ENCODE assay signal across 17 cellular contexts in the genomic region with DNA sequence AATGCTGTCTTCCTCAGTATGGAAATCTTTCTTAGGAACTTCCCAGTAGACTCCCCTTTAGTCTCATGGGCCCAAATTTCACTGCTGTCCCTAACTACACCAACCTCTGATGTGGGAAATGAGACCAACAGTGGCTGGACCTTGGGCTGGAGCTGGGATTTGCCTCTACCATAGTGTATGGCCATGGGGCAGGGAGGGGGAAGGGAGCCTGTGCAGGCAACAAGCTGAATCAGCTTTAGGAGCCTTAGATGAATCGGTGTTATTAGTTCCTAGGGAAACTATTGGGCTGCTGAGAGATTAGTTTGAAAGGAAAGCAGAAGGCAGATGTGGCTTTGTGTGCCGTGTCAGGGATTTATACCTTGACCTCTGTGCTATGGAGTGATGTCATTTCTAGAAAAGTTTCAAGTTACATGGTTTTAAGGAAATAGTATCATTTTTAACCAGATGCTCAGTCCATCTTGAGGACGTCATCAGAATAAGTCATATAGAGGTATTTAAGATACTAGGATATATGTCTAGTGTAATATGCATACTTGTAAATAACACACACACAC. TPM values are rescaled to one million over a fixed set of nuclear protein-coding genes. Genes with fewer than 3 reads are reported as not detected.
DNase-seq lines count a peak whose midpoint lies in the region; ATAC-seq and TF ChIP-seq lines count a peak whose summit lies in the region.
"Had no signal": no experiment of that assay in that cellular context is flagged by ENCODE, and none has a peak within 500 bp of the region (broad histone marks: within the 10 kb centered on the region; RNA-seq: fewer than 3 reads in every experiment).

No MANE protein-coding gene starts in this region.

- H3K9me3 ChIP-seq in OCI-LY3 (ENCODE audit: insufficient read depth, low read length) (0 out of 2 replicates have a peak, but pooled peaks cover 4% of the 10 kb centered on the region), PC-9 (ENCODE audit: insufficient read depth, low read depth) (no peaks in the 10 kb centered on the region)
- H3K9me3 ChIP-seq: SJSA1 had no signal

- H3K4me2 ChIP-seq in OCI-LY3 (ENCODE audit: low read length) (peak overlapping the region; percentile 17; the same call in 1 of the 2 replicates), PC-9 (no peak overlapping the region)

- TF ChIP-seq CTCF in OCI-LY3 (IDR thresholded peaks at IDR 0.05; ENCODE audit: low read depth, low read length) (no peak), endothelial cell (IDR thresholded peaks at IDR 0.05; ENCODE audit: unreplicated experiment) (no peak), nephron progenitor cell (IDR thresholded peaks at IDR 0.05) (no peak), PC-9 (conservative IDR thresholded peaks at IDR 0.05) (no peak), Calu3 (IDR thresholded peaks at IDR 0.05; ENCODE audit: unreplicated experiment) (no peak)
- no peak for TF ChIP-seq CTCF in activated CD8-positive, alpha-beta T cell treated with anti-CD3 and anti-CD28 coated beads for 36 hours (IDR thresholded peaks at IDR 0.05)

- peaks cover 17% of the 10 kb centered on the region for H3K4me1 ChIP-seq in OCI-LY3 (ENCODE audit: low read length)
- no peaks in the 10 kb centered on the region for H3K4me1 ChIP-seq in PC-9 (replicated peaks; ENCODE audit: insufficient read depth)
- H3K4me1 ChIP-seq: SJSA1 had no signal

- H3K27me3 Mint-ChIP-seq in endothelial cell (ENCODE audit: unreplicated experiment) (no peaks in the 10 kb centered on the region), nephron progenitor cell (ENCODE audit: low read depth, poor library complexity) (peaks cover 4% of the 10 kb centered on the region), Calu3 (ENCODE audit: unreplicated experiment) (no peaks in the 10 kb centered on the region)
- H3K27me3 Mint-ChIP-seq in activated CD8-positive, alpha-beta T cell treated with anti-CD3 and anti-CD28 coated beads for 36 hours = peaks cover 4% of the 10 kb centered on the region

- H3K27ac ChIP-seq in OCI-LY3 (ENCODE audit: low read length) = no peak overlapping the region
- no peak overlapping the region for H3K27ac ChIP-seq in PC-9
- H3K27ac ChIP-seq: SJSA1 had no signal

- H3K9ac ChIP-seq in OCI-LY3 (ENCODE audit: low read length) = no peak overlapping the region

- no peaks in the 10 kb centered on the region for H3K79me2 ChIP-seq in OCI-LY3 (ENCODE audit: low read length)
- H3K79me2 ChIP-seq in PC-9 (ENCODE audit: low read depth) = no peaks in the 10 kb centered on the region

- H3K4me3 Mint-ChIP-seq in endothelial cell (ENCODE audit: unreplicated experiment) = no peak overlapping the region
- H3K4me3 Mint-ChIP-seq in nephron progenitor cell = no peak overlapping the region
- no peak overlapping the region for H3K4me3 Mint-ChIP-seq in activated CD8-positive, alpha-beta T cell treated with anti-CD3 and anti-CD28 coated beads for 36 hours
- no peak overlapping the region for H3K4me3 Mint-ChIP-seq in Calu3 (ENCODE audit: low read depth, unreplicated experiment)
- H3K4me3 Mint-ChIP-seq: activated naive CD8-positive, alpha-beta T cell treated with anti-CD3 and anti-CD28 coated beads, Interleukin-2, amount 50 U/mL, for 24 hours; CD4-positive, alpha-beta memory T cell; mesothelial cell of epicardium; stimulated activated memory B cell treated with anti-CD40 and anti-IgM and Interleukin-4, amounts not matched to agents 10 μg/mL and 1 μg/mL and 100 μg/mL, for 72 hours had no signal

- no peaks in the 10 kb centered on the region for H3F3A ChIP-seq in PC-9 (ENCODE audit: insufficient read depth, low read depth)

- H2AFZ ChIP-seq in OCI-LY3 (ENCODE audit: low read depth, low read length) (no peak overlapping the region), PC-9 (no peak overlapping the region)

- CTCF ChIA-PET in activated CD8-positive, alpha-beta T cell treated with anti-CD3 and anti-CD28 coated beads for 36 hours (lab: Charles Lee) = interaction anchor here (1.0 to 1.5 kb wide), 6 partner anchors 11 to 319 kb away, joined by 3 to 7 read pairs (median 5); no protein-coding TSS in a partner anchor
- CTCF ChIA-PET in PC-9 (lab: Charles Lee) (interaction anchor here (0.6 kb wide), 1 partner anchor 528 kb away, joined by 3 read pairs; no protein-coding TSS in a partner anchor), Calu3 (lab: Charles Lee) (interaction anchor here (0.7 to 2.6 kb wide), 7 partner anchors 128 to 785 kb away, joined by 3 to 8 read pairs (median 4); no protein-coding TSS in a partner anchor)

- DNase-seq in ELF-1 (ENCODE audit: low read depth, low spot score) (peak; percentile 3), endothelial cell (ENCODE audit: low spot score) (no peak), nephron progenitor cell (peak; percentile 9), PC-9 (no peak), AG20443 (ENCODE audit: low spot score) (no peak), Calu3 (no peak)
- no peak for DNase-seq in activated CD8-positive, alpha-beta T cell treated with anti-CD3 and anti-CD28 coated beads for 36 hours
- DNase-seq: activated CD4-positive, alpha-beta T cell treated with anti-CD3 and anti-CD28 coated beads, Interleukin-2, amount 50 U/mL, for 1 hour; activated naive CD8-positive, alpha-beta T cell treated with anti-CD3 and anti-CD28 coated beads, Interleukin-2, amount 50 U/mL, for 24 hours; activated T-cell treated with anti-CD3 and anti-CD28 coated beads, Interleukin-2, amount 50 U/mL, for 48 hours; cerebellar nuclear complex; occipital lobe had no signal

- no peaks in the 10 kb centered on the region for H3K36me3 ChIP-seq in OCI-LY3 (replicated peaks; ENCODE audit: low read depth, low read length)
- no peaks in the 10 kb centered on the region for H3K36me3 ChIP-seq in PC-9 (ENCODE audit: low read depth)
- H3K36me3 ChIP-seq: SJSA1 had no signal

- peak overlapping the region; percentile 58 for H3K27ac Mint-ChIP-seq in endothelial cell (ENCODE audit: unreplicated experiment)
- peak overlapping the region; percentile 53 for H3K27ac Mint-ChIP-seq in nephron progenitor cell
- no peak overlapping the region for H3K27ac Mint-ChIP-seq in activated CD8-positive, alpha-beta T cell treated with anti-CD3 and anti-CD28 coated beads for 36 hours
- no peak overlapping the region for H3K27ac Mint-ChIP-seq in Calu3 (ENCODE audit: unreplicated experiment)
- H3K27ac Mint-ChIP-seq: activated naive CD8-positive, alpha-beta T cell treated with anti-CD3 and anti-CD28 coated beads, Interleukin-2, amount 50 U/mL, for 24 hours; CD4-positive, alpha-beta memory T cell; mesothelial cell of epicardium; stimulated activated memory B cell treated with anti-CD40 and anti-IgM and Interleukin-4, amounts not matched to agents 10 μg/mL and 1 μg/mL and 100 μg/mL, for 72 hours had no signal

- H3K9me3 Mint-ChIP-seq in endothelial cell (ENCODE audit: unreplicated experiment) = no peaks in the 10 kb centered on the region
- peaks cover 2% of the 10 kb centered on the region for H3K9me3 Mint-ChIP-seq in nephron progenitor cell
- no peaks in the 10 kb centered on the region for H3K9me3 Mint-ChIP-seq in activated CD8-positive, alpha-beta T cell treated with anti-CD3 and anti-CD28 coated beads for 36 hours
- no peaks in the 10 kb centered on the region for H3K9me3 Mint-ChIP-seq in Calu3 (ENCODE audit: low read depth, unreplicated experiment)
- H3K9me3 Mint-ChIP-seq: activated naive CD8-positive, alpha-beta T cell treated with anti-CD3 and anti-CD28 coated beads, Interleukin-2, amount 50 U/mL, for 24 hours; CD4-positive, alpha-beta memory T cell; mesothelial cell of epicardium; stimulated activated memory B cell treated with anti-CD40 and anti-IgM and Interleukin-4, amounts not matched to agents 10 μg/mL and 1 μg/mL and 100 μg/mL, for 72 hours had no signal

- ATAC-seq in activated CD8-positive, alpha-beta T cell treated with anti-CD3 and anti-CD28 coated beads for 36 hours = no peak
- ATAC-seq: activated naive CD8-positive, alpha-beta T cell treated with anti-CD3 and anti-CD28 coated beads, Interleukin-2, amount 50 U/mL, for 24 hours; stimulated activated memory B cell treated with anti-CD40 and anti-IgM and Interleukin-4, amounts not matched to agents 10 μg/mL and 1 μg/mL and 100 μg/mL, for 72 hours had no signal

- BruUV-seq in PC-9 (replicated peaks; lab: Mats Ljungman, UMichigan) (no TSS peak), Calu3 (replicated peaks; lab: Mats Ljungman, UMichigan) (no TSS peak)

- H3K4me3 ChIP-seq in OCI-LY3 (ENCODE audit: low read length) (no peak overlapping the region), PC-9 (no peak overlapping the region)
- H3K4me3 ChIP-seq: SJSA1 had no signal

- peaks cover 12% of the 10 kb centered on the region for H3K4me1 Mint-ChIP-seq in endothelial cell (ENCODE audit: unreplicated experiment)
- H3K4me1 Mint-ChIP-seq in nephron progenitor cell = peaks cover 5% of the 10 kb centered on the region
- H3K4me1 Mint-ChIP-seq in activated CD8-positive, alpha-beta T cell treated with anti-CD3 and anti-CD28 coated beads for 36 hours (ENCODE audit: low read depth) = no peaks in the 10 kb centered on the region
- peaks cover 9% of the 10 kb centered on the region for H3K4me1 Mint-ChIP-seq in Calu3 (ENCODE audit: low read depth, unreplicated experiment)
- H3K4me1 Mint-ChIP-seq: activated naive CD8-positive, alpha-beta T cell treated with anti-CD3 and anti-CD28 coated beads, Interleukin-2, amount 50 U/mL, for 24 hours; CD4-positive, alpha-beta memory T cell; stimulated activated memory B cell treated with anti-CD40 and anti-IgM and Interleukin-4, amounts not matched to agents 10 μg/mL and 1 μg/mL and 100 μg/mL, for 72 hours had no signal

- POLR2A ChIA-PET in activated CD8-positive, alpha-beta T cell treated with anti-CD3 and anti-CD28 coated beads for 36 hours (lab: Charles Lee) = interaction anchor here (0.6 kb wide), 1 partner anchor 344 kb away, joined by 3 read pairs; no protein-coding TSS in a partner anchor
- POLR2A ChIA-PET in PC-9 (lab: Charles Lee; ENCODE audit: unreplicated experiment) = no interaction called here

- no peaks in the 10 kb centered on the region for H3K36me3 Mint-ChIP-seq in endothelial cell (ENCODE audit: low read depth, unreplicated experiment)
- no peaks in the 10 kb centered on the region for H3K36me3 Mint-ChIP-seq in nephron progenitor cell (ENCODE audit: low read depth)
- no peaks in the 10 kb centered on the region for H3K36me3 Mint-ChIP-seq in activated CD8-positive, alpha-beta T cell treated with anti-CD3 and anti-CD28 coated beads for 36 hours (ENCODE audit: low read depth)
- no peaks in the 10 kb centered on the region for H3K36me3 Mint-ChIP-seq in Calu3 (ENCODE audit: insufficient read depth, unreplicated experiment)
- H3K36me3 Mint-ChIP-seq: CD4-positive, alpha-beta memory T cell; mesothelial cell of epicardium; stimulated activated memory B cell treated with anti-CD40 and anti-IgM and Interleukin-4, amounts not matched to agents 10 μg/mL and 1 μg/mL and 100 μg/mL, for 72 hours had no signal

- H3K9me2 ChIP-seq in PC-9 (ENCODE audit: insufficient read depth) = no peaks in the 10 kb centered on the region

- no peaks in the 10 kb centered on the region for H4K20me1 ChIP-seq in OCI-LY3 (ENCODE audit: insufficient read depth, low read length)
- no peaks in the 10 kb centered on the region for H4K20me1 ChIP-seq in PC-9 (ENCODE audit: insufficient read depth)

- intact Hi-C loops in activated CD8-positive, alpha-beta T cell treated with anti-CD3 and anti-CD28 coated beads for 36 hours (cut with micrococcal nuclease) = loop anchor here (2.0 kb wide), 1 partner anchor 319 kb away; no protein-coding TSS in a partner anchor
- intact Hi-C loops in PC-9 (cut with micrococcal nuclease; ENCODE audit: unreplicated experiment) = loop anchor here (1.0 to 10.0 kb wide), 3 partner anchors 205 to 739 kb away; no protein-coding TSS in a partner anchor
- intact Hi-C loops in Calu3 (cut with micrococcal nuclease; ENCODE audit: unreplicated experiment) = loop anchor here (1.0 to 10.0 kb wide), 4 partner anchors 162 to 739 kb away; no protein-coding TSS in a partner anchor

- no peaks in the 10 kb centered on the region for H3K27me3 ChIP-seq in OCI-LY3 (ENCODE audit: low read depth, low read length)
- peaks cover 21% of the 10 kb centered on the region; the same call in 1 of the 2 replicates for H3K27me3 ChIP-seq in PC-9 (ENCODE audit: insufficient read depth, low read depth)

RNA-seq across cellular contexts. Expression of a gene that starts 19.6 kb away (rescaled TPM):
- total RNA-seq in endothelial cell (ENCODE audit: unreplicated experiment) (55.6 TPM), PC-9 (2021) (28.6 and 31.9 TPM in 2 replicates), Calu3 (2022) (116 and 132 TPM in 2 replicates)
- total RNA-seq in activated CD8-positive, alpha-beta T cell treated with anti-CD3 and anti-CD28 coated beads for 36 hours = 1 to 10 TPM; 1.3 to 2.1 TPM

Comparison
In these comparisons a context has a peak if more than half of its experiments do, and no peak if none do; other contexts are left out.
1. DNase-seq: peak in ELF-1 (single experiment) and nephron progenitor cell (single experiment); none in endothelial cell (single experiment), activated CD8-positive, alpha-beta T cell treated with anti-CD3 and anti-CD28 coated beads for 36 hours (single experiment), PC-9 (0 of 2), AG20443 (single experiment) and Calu3 (single experiment).
2. H3K27ac Mint-ChIP-seq: peak in endothelial cell (single experiment) and nephron progenitor cell (single experiment); none in activated CD8-positive, alpha-beta T cell treated with anti-CD3 and anti-CD28 coated beads for 36 hours (single experiment) and Calu3 (single experiment).